8 cellular contexts compared by ENCODE assay signal in the genomic region with DNA sequence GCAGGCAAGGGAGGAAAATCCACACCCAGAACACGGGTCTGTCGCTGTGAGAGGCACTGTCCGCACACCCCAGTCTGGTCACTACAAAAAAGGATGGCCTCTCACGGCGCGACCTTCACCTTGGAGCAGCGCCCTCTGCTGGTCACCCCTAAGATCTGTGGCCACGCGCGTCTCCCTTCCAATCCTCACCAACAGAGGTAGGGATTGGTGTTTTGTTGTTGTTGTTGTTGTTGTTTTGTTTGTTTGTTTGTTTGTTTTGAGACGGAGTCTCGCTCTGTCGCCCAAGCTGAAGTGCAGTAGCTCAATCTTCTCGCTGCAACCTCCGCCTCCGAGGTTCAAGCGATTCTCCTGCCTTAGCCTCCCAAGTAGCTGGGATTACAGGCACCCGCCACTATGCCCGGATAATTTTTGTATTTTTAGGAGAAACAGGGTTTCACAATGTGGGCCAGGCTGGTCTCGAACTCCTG. TPM values are rescaled to one million over a fixed set of nuclear protein-coding genes. Genes with fewer than 3 reads are reported as not detected.
DNase-seq lines count a peak whose midpoint lies in the region; ATAC-seq and TF ChIP-seq lines count a peak whose summit lies in the region.

No MANE protein-coding gene starts in this region.

- no peaks in the 10 kb centered on the region for H4K20me1 ChIP-seq in HCT116 (ENCODE audit: insufficient read depth)

- H3K27me3 ChIP-seq in HCT116 (ENCODE audit: insufficient read depth, low read length): no peaks in the 10 kb centered on the region

- H3K4me2 ChIP-seq in HCT116 (ENCODE audit: low read length): peak overlapping the region; percentile 60

- TF ChIP-seq CTCF in CD14-positive monocyte (IDR thresholded peaks at IDR 0.05) (peak; percentile 90), HCT116 (IDR thresholded peaks at IDR 0.05 in 2 of 3, conservative IDR thresholded peaks at IDR 0.05 in 1 of 3; ENCODE audit: borderline replicate concordance in 1 of 3, insufficient read depth in 1 of 3, low read depth in 2 of 3, low read length in 2 of 3) (peak; percentile 71 to 97 (median 93))

- peaks cover 9% of the 10 kb centered on the region for H3K4me1 Mint-ChIP-seq in CD14-positive monocyte

- RAD21 ChIA-PET in HCT116 (lab: Charles Lee; ENCODE audit: low non-redundant PET in 1 of 2, low total read pairs in 2 of 2, uncharacterized antibody in 2 of 2, unreplicated experiment in 2 of 2): no interaction called here

- H3K4me1 ChIP-seq in HCT116 (ENCODE audit: control insufficient read depth in 1 of 2, insufficient read depth in 2 of 2, low read length in 2 of 2): peaks cover 2 to 15% of the 10 kb centered on the region in 2 experiments; a peak in 3 of 4 replicates

- TF ChIP-seq POLR2A in HCT116 (IDR thresholded peaks at IDR 0.05; ENCODE audit: borderline replicate concordance, extremely low read depth, insufficient read depth, insufficient read length): no peak

- no peak overlapping the region for H3K27ac Mint-ChIP-seq in CD14-positive monocyte

- no peaks in the 10 kb centered on the region for H3K79me2 ChIP-seq in HCT116 (ENCODE audit: insufficient read depth, low read length)

- no peak overlapping the region for H3K9ac ChIP-seq in HCT116 (ENCODE audit: low read length)

- no peaks in the 10 kb centered on the region for H3K36me3 Mint-ChIP-seq in CD14-positive monocyte

- intact Hi-C loops in CD14-positive monocyte (cut with micrococcal nuclease) (no loop called here), HCT116 (cut with micrococcal nuclease) (no loop called here), Right ventricle myocardium superior (cut with DNase I) (no loop called here)

- H3K4me3 ChIP-seq in HCT116 (replicated peaks in 1 of 2; ENCODE audit: low read depth in 1 of 2, low read length in 2 of 2): 0 out of 4 replicates have a peak overlapping the region, but pooled peaks of 1 of the 2 experiments have one; percentile 9
- peak overlapping the region; percentile 18 for H3K4me3 ChIP-seq in skeletal muscle cell (ENCODE audit: low read depth, low read length)

- ATAC-seq in HCT116: peak; percentile 91
- peak; percentile 68 for ATAC-seq in Right ventricle myocardium superior (ENCODE audit: poor library complexity)
- ATAC-seq in GM18870 (IDR thresholded peaks at IDR 0.05; ENCODE audit: unreplicated experiment): no peak

- POLR2A ChIA-PET in HCT116 (lab: Charles Lee): no interaction called here

- DNase-seq in CD14-positive monocyte (ENCODE audit: low spot score) (peak; percentile 60), HCT116 (ENCODE audit: low read depth, low spot score) (no peak), RPMI7951 (ENCODE audit: low read depth) (peak; percentile 37), Right ventricle myocardium superior (peak; percentile 66), skeletal muscle cell (ENCODE audit: low read depth) (no peak), DMS114 treated with DMSO at 0.1 percent for 48 hours (lab: John Stamatoyannopoulos, UW; ENCODE audit: unreplicated experiment) (no peak)
- peak; percentile 44 for DNase-seq in activated T-helper 9 cell treated with anti-CD3 and anti-CD28 coated beads, Interleukin-2, amount 50 U/mL, for 16 hours (ENCODE audit: low read depth)

- H3K27me3 Mint-ChIP-seq in CD14-positive monocyte (ENCODE audit: low read depth in 3 of 3): peaks cover 1 to 6% (median 6%) of the 10 kb centered on the region in 3 donors

- TF ChIP-seq RAD21 in HCT116 (IDR thresholded peaks at IDR 0.05; ENCODE audit: low read depth): peak; percentile 49

- no peaks in the 10 kb centered on the region for H3K9me3 ChIP-seq in HCT116 (ENCODE audit: control insufficient read depth in 1 of 2, insufficient read depth in 1 of 2, low read depth in 1 of 2, low read length in 2 of 2)

- H3K9me2 ChIP-seq in HCT116 (ENCODE audit: insufficient read depth): no peaks in the 10 kb centered on the region

- CTCF ChIA-PET in HCT116 (lab: Charles Lee): interaction anchor here (1.0 to 3.8 kb wide), 3 partner anchors 8 to 19 kb away, joined by 3 to 19 read pairs (median 10); no protein-coding TSS in a partner anchor

- H3K4me3 Mint-ChIP-seq in CD14-positive monocyte: peak overlapping the region; percentile 58 to 81

- H3K9me3 Mint-ChIP-seq in CD14-positive monocyte: peaks cover 0 to 2% (median 0%) of the 10 kb centered on the region in 7 donors

- H3K27ac ChIP-seq in HCT116 (ENCODE audit: low read depth, low read length): no peak overlapping the region

- H2AFZ ChIP-seq in HCT116 (ENCODE audit: low read depth, low read length, poor library complexity, severe bottlenecking): peak overlapping the region; percentile 99

- BruUV-seq in HCT116 (replicated peaks; lab: Mats Ljungman, UMichigan): no TSS peak

- no peaks in the 10 kb centered on the region for H3K36me3 ChIP-seq in HCT116 (ENCODE audit: control insufficient read depth in 1 of 2, insufficient read depth in 2 of 2, low read length in 2 of 2)

TF ChIP-seq in HCT116, 20 proteins besides CTCF, POLR2A, EP300 and RAD21:
- TF ChIP-seq SP1 (IDR thresholded peaks at IDR 0.05; ENCODE audit: low read depth): no peak
- no peak for TF ChIP-seq FOSL1 (IDR thresholded peaks at IDR 0.05; ENCODE audit: low read depth)
- TF ChIP-seq ZFX (IDR thresholded peaks at IDR 0.05): no peak
- no peak for TF ChIP-seq ZNF274 (IDR thresholded peaks at IDR 0.05; ENCODE audit: low read depth, low read length)
- TF ChIP-seq CBX3 (IDR thresholded peaks at IDR 0.05; ENCODE audit: low read depth): peak; percentile 87
- no peak for TF ChIP-seq JUND (IDR thresholded peaks at IDR 0.05)
- TF ChIP-seq EZH2phosphoT487 (IDR thresholded peaks at IDR 0.05; ENCODE audit: borderline replicate concordance): no peak
- TF ChIP-seq YY1 (IDR thresholded peaks at IDR 0.05; ENCODE audit: extremely low read depth, insufficient replicate concordance, low read depth, low read length): peak; percentile 51
- TF ChIP-seq TCF7L2 (IDR thresholded peaks at IDR 0.05; ENCODE audit: borderline replicate concordance, extremely low read depth, insufficient read depth, insufficient read length): no peak

RNA-seq across cellular contexts. Expression of a gene that starts 15.0 kb away (rescaled TPM):
- 1 to 10 TPM; 4.0 to 6.7 TPM for polyA plus RNA-seq in CD14-positive monocyte
- total RNA-seq in HCT116 (2021; ENCODE audit: unreplicated experiment) (38.1 TPM), Right ventricle myocardium superior (7.9 TPM)
- polyA plus RNA-seq in HCT116 (2012): 39.6 and 42.6 TPM in 2 replicates
- total RNA-seq in RPMI7951 (2014; rRNA removed; shearing (Covaris generic)): 23.8 and 36.3 TPM in 2 replicates

RNA-seq across cellular contexts. Expression of a gene that starts 24.3 kb away (rescaled TPM):
- polyA plus RNA-seq in CD14-positive monocyte: 10 to 100 TPM; 23.2 TPM
- total RNA-seq in HCT116 (2021; ENCODE audit: unreplicated experiment): 330 TPM
- 213 and 301 TPM in 2 replicates for polyA plus RNA-seq in HCT116 (2012)
- 360 and 422 TPM in 2 replicates for total RNA-seq in RPMI7951 (2014; rRNA removed; shearing (Covaris generic))
- total RNA-seq in Right ventricle myocardium superior: 19.7 TPM

Comparison
In these comparisons a context has a peak if more than half of its experiments do, and no peak if none do; other contexts are left out.
1. DNase-seq: peak in CD14-positive monocyte (single experiment), RPMI7951 (single experiment), activated T-helper 9 cell treated with anti-CD3 and anti-CD28 coated beads, Interleukin-2, amount 50 U/mL, for 16 hours (single experiment) and Right ventricle myocardium superior (single experiment); none in HCT116 (single experiment), skeletal muscle cell (single experiment) and DMS114 treated with DMSO at 0.1 percent for 48 hours (single experiment).
2. RNA of a gene that starts 24.3 kb away (total RNA-seq): 360 to 422 TPM in RPMI7951 and 330 TPM in HCT116 (single experiment); 19.7 TPM in Right ventricle myocardium superior (single experiment); every median in the first group is over 10 times any median in the second.